ENCODE assay signal across 15 cellular contexts in the genomic region with DNA sequence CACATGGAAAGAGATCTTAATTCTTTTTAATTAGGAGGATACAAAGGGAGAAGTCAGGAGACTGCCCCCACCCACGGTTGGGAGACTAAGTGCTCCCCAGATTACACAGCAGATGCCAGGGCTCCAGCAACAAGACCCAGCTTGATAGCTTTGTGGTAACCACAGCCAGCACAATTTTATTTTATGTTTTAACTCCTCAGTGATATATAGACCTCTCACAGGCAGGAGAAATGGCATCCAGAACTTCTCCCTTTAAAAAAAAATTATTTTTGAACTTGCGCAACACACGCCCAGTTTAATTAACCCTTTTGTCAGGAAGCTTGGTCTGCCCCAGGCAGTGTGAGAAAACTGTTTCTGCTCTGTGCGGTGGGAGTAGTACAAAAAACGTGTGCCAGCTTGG.
DNase-seq lines count a peak whose midpoint lies in the region; ATAC-seq and TF ChIP-seq lines count a peak whose summit lies in the region.
"Had no signal": no experiment of that assay in that cellular context is flagged by ENCODE, and none has a peak within 500 bp of the region (broad histone marks: within the 10 kb centered on the region; RNA-seq: fewer than 3 reads in every experiment).

No MANE protein-coding gene starts in this region.

- POLR2A ChIA-PET in activated CD4-positive, alpha-beta T cell treated with anti-CD3 and anti-CD28 coated beads, Interleukin-2, amount 10 ng/mL, durations not matched to agents 7 days and 5 days (lab: Charles Lee): no interaction called here
- POLR2A ChIA-PET in activated CD4-positive, alpha-beta T cell treated with anti-CD3 and anti-CD28 coated beads for 36 hours (lab: Charles Lee): no interaction called here

- no peaks in the 10 kb centered on the region for H3K9me3 Mint-ChIP-seq in activated CD4-positive, alpha-beta T cell treated with anti-CD3 and anti-CD28 coated beads, Interleukin-2, amount 10 ng/mL, durations not matched to agents 7 days and 5 days
- H3K9me3 Mint-ChIP-seq in activated CD4-positive, alpha-beta T cell treated with anti-CD3 and anti-CD28 coated beads for 36 hours (ENCODE audit: low read depth): no peaks in the 10 kb centered on the region
- H3K9me3 Mint-ChIP-seq: naive B cell had no signal

- H3K27me3 Mint-ChIP-seq in activated CD4-positive, alpha-beta T cell treated with anti-CD3 and anti-CD28 coated beads, Interleukin-2, amount 10 ng/mL, durations not matched to agents 7 days and 5 days: peaks cover 19% of the 10 kb centered on the region
- H3K27me3 Mint-ChIP-seq in activated CD4-positive, alpha-beta T cell treated with anti-CD3 and anti-CD28 coated beads for 36 hours: peaks cover 2% of the 10 kb centered on the region
- H3K27me3 Mint-ChIP-seq: naive B cell had no signal

- H3K4me3 Mint-ChIP-seq in activated CD4-positive, alpha-beta T cell treated with anti-CD3 and anti-CD28 coated beads, Interleukin-2, amount 10 ng/mL, durations not matched to agents 7 days and 5 days: no peak overlapping the region
- H3K4me3 Mint-ChIP-seq in activated CD4-positive, alpha-beta T cell treated with anti-CD3 and anti-CD28 coated beads for 36 hours: no peak overlapping the region

- no peaks in the 10 kb centered on the region for H3K27me3 ChIP-seq in uterus

- H3K9me3 ChIP-seq in uterus: no peaks in the 10 kb centered on the region
- H3K9me3 ChIP-seq: thoracic aorta had no signal

- ATAC-seq in activated CD4-positive, alpha-beta T cell treated with anti-CD3 and anti-CD28 coated beads for 36 hours: no peak
- ATAC-seq in esophagus mucosa (peak; percentile 12), HG03469 (IDR thresholded peaks at IDR 0.05; ENCODE audit: unreplicated experiment) (no peak)
- ATAC-seq: GM12878 had no signal

- no peak for DNase-seq in activated CD4-positive, alpha-beta T cell treated with anti-CD3 and anti-CD28 coated beads, Interleukin-2, amount 10 ng/mL, durations not matched to agents 7 days and 5 days
- DNase-seq in activated CD4-positive, alpha-beta T cell treated with anti-CD3 and anti-CD28 coated beads for 36 hours: no peak
- DNase-seq in NOMO-1 treated with DMSO at 0.1 percent for 48 hours (lab: John Stamatoyannopoulos, UW; ENCODE audit: unreplicated experiment) (peak; percentile 78), uterus (peak; percentile 53 to 80), middle frontal gyrus (ENCODE audit: extremely low spot score, low spot score) (no peak), NCI-H1105 treated with DMSO at 0.1 percent for 48 hours (lab: John Stamatoyannopoulos, UW) (no peak)
- DNase-seq: amygdala, naive B cell, NCI-H1092 treated with DMSO at 0.1 percent for 48 hours, SHP77 treated with DMSO at 0.1 percent for 48 hours, small intestine had no signal

- no peak for TF ChIP-seq POLR2A in uterus (IDR thresholded peaks at IDR 0.05)

- H3K4me1 ChIP-seq in uterus: peaks cover 0 to 7% of the 10 kb centered on the region in 2 donors

- TF ChIP-seq CTCF in uterus (IDR thresholded peaks at IDR 0.05): peak in 1 of 4 experiments; percentile 6

- CTCF ChIA-PET in activated CD4-positive, alpha-beta T cell treated with anti-CD3 and anti-CD28 coated beads, Interleukin-2, amount 10 ng/mL, durations not matched to agents 7 days and 5 days (lab: Charles Lee): interaction anchor here (1.8 kb wide), 1 partner anchor 8 kb away, joined by 5 read pairs; no protein-coding TSS in a partner anchor
- CTCF ChIA-PET in activated CD4-positive, alpha-beta T cell treated with anti-CD3 and anti-CD28 coated beads for 36 hours (lab: Charles Lee): no interaction called here

- peaks cover 57% of the 10 kb centered on the region for H3K4me1 Mint-ChIP-seq in activated CD4-positive, alpha-beta T cell treated with anti-CD3 and anti-CD28 coated beads, Interleukin-2, amount 10 ng/mL, durations not matched to agents 7 days and 5 days
- peaks cover 51% of the 10 kb centered on the region for H3K4me1 Mint-ChIP-seq in activated CD4-positive, alpha-beta T cell treated with anti-CD3 and anti-CD28 coated beads for 36 hours

- no peaks in the 10 kb centered on the region for H3K36me3 ChIP-seq in uterus
- H3K36me3 ChIP-seq: thoracic aorta had no signal

- intact Hi-C loops in activated CD4-positive, alpha-beta T cell treated with anti-CD3 and anti-CD28 coated beads for 36 hours (cut with DNase I, micrococcal nuclease): loop anchor here (5.0 to 10.0 kb wide), 6 partner anchors 81 to 623 kb away; partner anchors contain the start of genes CYB5RL (in 1 of the 2), MRPL37 (in 1 of the 2), SSBP3 (in 1 of the 2) and TCEANC2 (in 1 of the 2)
- intact Hi-C loops in uterus (cut with DNase I; ENCODE audit: low total_unique reads): loop anchor here (5.0 kb wide), 1 partner anchor 213 kb away; no protein-coding TSS in a partner anchor

- peak overlapping the region; percentile 68 for H3K27ac Mint-ChIP-seq in activated CD4-positive, alpha-beta T cell treated with anti-CD3 and anti-CD28 coated beads, Interleukin-2, amount 10 ng/mL, durations not matched to agents 7 days and 5 days
- H3K27ac Mint-ChIP-seq in activated CD4-positive, alpha-beta T cell treated with anti-CD3 and anti-CD28 coated beads for 36 hours: no peak overlapping the region

- H3K36me3 Mint-ChIP-seq in activated CD4-positive, alpha-beta T cell treated with anti-CD3 and anti-CD28 coated beads, Interleukin-2, amount 10 ng/mL, durations not matched to agents 7 days and 5 days (ENCODE audit: low read depth): no peaks in the 10 kb centered on the region
- H3K36me3 Mint-ChIP-seq in activated CD4-positive, alpha-beta T cell treated with anti-CD3 and anti-CD28 coated beads for 36 hours (ENCODE audit: low read depth): no peaks in the 10 kb centered on the region
- H3K36me3 Mint-ChIP-seq: naive B cell had no signal

- H3K4me3 ChIP-seq in uterus: no peak overlapping the region
- H3K4me3 ChIP-seq: GM12878, thoracic aorta had no signal

- peak overlapping the region; percentile 95 to 98 for H3K27ac ChIP-seq in uterus
- H3K27ac ChIP-seq: thoracic aorta had no signal

Comparison
In these comparisons a context has a peak if more than half of its experiments do, and no peak if none do; other contexts are left out.
1. DNase-seq: peak in NOMO-1 treated with DMSO at 0.1 percent for 48 hours (single experiment) and uterus (2 of 2); none in activated CD4-positive, alpha-beta T cell treated with anti-CD3 and anti-CD28 coated beads, Interleukin-2, amount 10 ng/mL, durations not matched to agents 7 days and 5 days (single experiment), activated CD4-positive, alpha-beta T cell treated with anti-CD3 and anti-CD28 coated beads for 36 hours (single experiment), middle frontal gyrus (single experiment) and NCI-H1105 treated with DMSO at 0.1 percent for 48 hours (single experiment).